ENCODE assay signal across 1 cellular context in genomic region chr3:48614044-48614443, GRCh38.
TF ChIP-seq lines count a peak whose summit lies in the region.

No MANE protein-coding gene starts in this region.

TF ChIP-seq in GM12878, 131 proteins besides CTCF, POLR2A, EP300 and RAD21:
- no peak for TF ChIP-seq ZSCAN29 (IDR thresholded peaks at IDR 0.05)
- no peak for TF ChIP-seq STAT3 (IDR thresholded peaks at IDR 0.05; ENCODE audit: low read depth, low read length)
- peak; percentile 36 for TF ChIP-seq BCL3 (IDR thresholded peaks at IDR 0.05; ENCODE audit: borderline replicate concordance, insufficient read depth, low read depth, low read length, poor library complexity, severe bottlenecking)
- TF ChIP-seq MLLT1 (IDR thresholded peaks at IDR 0.05), result no peak
